ENCODE assay signal across 24 cellular contexts in the genomic region with DNA sequence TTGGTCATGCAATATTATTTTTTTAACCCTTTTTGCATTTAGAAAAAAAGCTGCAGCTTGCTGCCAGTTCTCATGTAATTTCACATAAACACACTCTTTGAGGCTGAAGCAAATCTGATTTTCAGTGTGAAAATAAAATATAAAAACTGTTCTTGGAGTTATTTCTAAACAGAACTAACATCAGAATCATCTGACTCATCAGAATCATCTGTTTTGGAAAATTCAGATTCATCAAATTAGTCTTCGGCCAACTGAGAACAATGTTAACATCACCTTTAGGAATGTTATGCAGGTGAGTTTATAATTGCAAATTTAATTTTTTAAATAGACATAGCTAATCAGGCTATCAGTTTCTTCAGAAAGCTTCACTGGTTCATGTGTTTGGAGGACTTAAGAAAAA. TPM values are rescaled to one million over a fixed set of nuclear protein-coding genes. Genes with fewer than 3 reads are reported as not detected.
DNase-seq lines count a peak whose midpoint lies in the region; ATAC-seq, FAIRE-seq and TF ChIP-seq lines count a peak whose summit lies in the region.
"Had no signal": no experiment of that assay in that cellular context is flagged by ENCODE, and none has a peak within 500 bp of the region (broad histone marks: within the 10 kb centered on the region; RNA-seq: fewer than 3 reads in every experiment).

No MANE protein-coding gene starts in this region.

- TF ChIP-seq EP300 in HepG2 (IDR thresholded peaks at IDR 0.05; ENCODE audit: low read depth in 2 of 2, low read length in 2 of 2) (no peak), HepG2 (CRISPR knock-in tag; IDR thresholded peaks at IDR 0.05; ENCODE audit: borderline replicate concordance) (no peak), K562 (IDR thresholded peaks at IDR 0.05; ENCODE audit: low read length) (no peak), tibial nerve (IDR thresholded peaks at IDR 0.05) (no peak)

- H3K9ac ChIP-seq in HepG2 (ENCODE audit: insufficient read depth, low read depth, low read length) (no peak overlapping the region), K562 (ENCODE audit: insufficient read depth in 1 of 2, low read depth in 2 of 2, low read length in 2 of 2) (no peak overlapping the region)
- H3K9ac ChIP-seq: BLaER1 had no signal

- ATAC-seq in HepG2 (no peak), right lobe of liver (no peak), K562 (no peak)
- ATAC-seq: GM12878 had no signal

- peaks cover 0 to 4% of the 10 kb centered on the region in 2 experiments; a peak in 2 of 5 replicates for H3K36me3 ChIP-seq in HepG2 (replicated peaks in 1 of 2; ENCODE audit: control insufficient read depth in 1 of 2, insufficient read depth in 2 of 2, low read length in 2 of 2)
- H3K36me3 ChIP-seq in right lobe of liver, result no peaks in the 10 kb centered on the region
- H3K36me3 ChIP-seq in OCI-LY7 (ENCODE audit: insufficient read depth, low read length), result peaks cover 88% of the 10 kb centered on the region
- H3K36me3 ChIP-seq in K562 (ENCODE audit: control insufficient read depth, insufficient read depth, low read length), result peaks cover 48% of the 10 kb centered on the region
- H3K36me3 ChIP-seq in tibial nerve, result peaks cover 0 to 45% (median 0%) of the 10 kb centered on the region in 3 donors

- 97% methylated on average over 1 of the region's 1 CpG for WGBS in HepG2 (ENCODE audit: low lambda C conversion rate)
- WGBS in right lobe of liver (ENCODE audit: insufficient coverage, low coverage, low lambda C conversion rate, missing lambda C conversion rate), result 88% methylated on average over 1 of the region's 1 CpG
- WGBS in K562 (ENCODE audit: insufficient coverage, low coverage, missing lambda C conversion rate), result 100% methylated on average over 1 of the region's 1 CpG
- 93 to 97% methylated on average over 1 of the region's 1 CpG for WGBS in tibial nerve, 2 donors

- CTCF ChIA-PET in HepG2 (lab: Yijun Ruan, JAX; ENCODE audit: low intra/inter-chr PET ratio, low total read pairs) (no interaction called here), OCI-LY7 (lab: Charles Lee; ENCODE audit: unreplicated experiment) (no interaction called here), K562 (lab: Yijun Ruan, JAX; ENCODE audit: low intra/inter-chr PET ratio) (no interaction called here)

- H3K4me2 ChIP-seq in HepG2 (ENCODE audit: low read depth, low read length) (no peak overlapping the region), OCI-LY7 (ENCODE audit: low read length) (no peak overlapping the region), K562 (ENCODE audit: insufficient read depth, low read length) (no peak overlapping the region)
- H3K4me2 ChIP-seq: BLaER1 had no signal

- H4K20me1 ChIP-seq in HepG2 (ENCODE audit: insufficient read depth, low read length), result no peaks in the 10 kb centered on the region
- no peaks in the 10 kb centered on the region for H4K20me1 ChIP-seq in OCI-LY7 (ENCODE audit: insufficient read depth, low read length)
- no peaks in the 10 kb centered on the region for H4K20me1 ChIP-seq in K562 (replicated peaks; ENCODE audit: control insufficient read depth, insufficient read depth, low read length)

- TF ChIP-seq CTCF in HepG2 (CRISPR knock-in tag; IDR thresholded peaks at IDR 0.05) (no peak), right lobe of liver (IDR thresholded peaks at IDR 0.05) (no peak), OCI-LY7 (conservative IDR thresholded peaks at IDR 0.05; ENCODE audit: low read length) (no peak), K562 (IDR thresholded peaks at IDR 0.05 in 2 of 3, conservative IDR thresholded peaks at IDR 0.05 in 1 of 3; ENCODE audit: insufficient read depth in 2 of 3, low read depth in 1 of 3, low read length in 3 of 3) (no peak), tibial nerve (IDR thresholded peaks at IDR 0.05) (no peak)

- H3K27me3 ChIP-seq in HepG2 (ENCODE audit: control insufficient read depth in 1 of 2, insufficient read depth in 2 of 2, low read length in 2 of 2) (no peaks in the 10 kb centered on the region), right lobe of liver (no peaks in the 10 kb centered on the region), K562 (ENCODE audit: control insufficient read depth in 2 of 2, insufficient read depth in 2 of 2, low read length in 2 of 2) (no peaks in the 10 kb centered on the region), tibial nerve (no peaks in the 10 kb centered on the region)
- H3K27me3 ChIP-seq: BE2C, BLaER1 had no signal

- H3K27ac ChIP-seq in HepG2 (ENCODE audit: extremely low read length, insufficient read depth, low read length), result no peak overlapping the region
- no peak overlapping the region for H3K27ac ChIP-seq in right lobe of liver
- no peak overlapping the region for H3K27ac ChIP-seq in OCI-LY7 (ENCODE audit: low read depth, low read length, poor library complexity, severe bottlenecking)
- H3K27ac ChIP-seq in K562 (ENCODE audit: extremely low read depth, low read depth, low read length), result no peak overlapping the region
- no peak overlapping the region for H3K27ac ChIP-seq in tibial nerve
- H3K27ac ChIP-seq: 22Rv1, BLaER1 had no signal

- H2AFZ ChIP-seq in HepG2 (ENCODE audit: low read length), result no peak overlapping the region
- H2AFZ ChIP-seq in OCI-LY7 (ENCODE audit: low read length), result no peak overlapping the region
- H2AFZ ChIP-seq in K562 (ENCODE audit: low read depth, low read length), result no peak overlapping the region

- POLR2A ChIA-PET in HepG2 (lab: Yijun Ruan, JAX), result no interaction called here
- POLR2A ChIA-PET in OCI-LY7 (lab: Charles Lee), result interaction anchor here (0.6 to 1.6 kb wide), 9 partner anchors 9 to 135 kb away, joined by 3 to 6 read pairs (median 3); no protein-coding TSS in a partner anchor
- POLR2A ChIA-PET in K562 (lab: Yijun Ruan, JAX), result interaction anchor here (1.2 to 1.4 kb wide), 2 partner anchors 9 to 14 kb away, joined by 3 to 4 read pairs; no protein-coding TSS in a partner anchor

- DNase-seq in HepG2 (ENCODE audit: low spot score), result no peak
- no peak for DNase-seq in right lobe of liver
- DNase-seq in OCI-LY7 (ENCODE audit: low spot score), result no peak
- no peak for DNase-seq in K562 (ENCODE audit: extremely low read depth in 1 of 4, low spot score in 3 of 4)
- no peak for DNase-seq in tibial nerve (ENCODE audit: low spot score in 2 of 2)
- DNase-seq in NK-92 treated with Interleukin-12 subunit alpha and Interleukin-12 subunit beta, amount 100 ng/mL, for 24 hours (lab: John Stamatoyannopoulos, UW), result no peak
- DNase-seq: ACHN; BE2C; C1 segment of cervical spinal cord; CD4-positive, alpha-beta memory T cell; CD4-positive, CD25-positive, alpha-beta regulatory T cell; CD8-positive, alpha-beta memory T cell; COR-L47; DMS 273 treated with DMSO at 0.1 percent for 48 hours; DMS153; DMS53; DMS79; DND-41; EL; GDM1 had no signal

- TF ChIP-seq RAD21 in HepG2 (CRISPR knock-in tag; IDR thresholded peaks at IDR 0.05), result no peak
- TF ChIP-seq RAD21 in K562 (CRISPR knock-in tag; conservative IDR thresholded peaks at IDR 0.05 in 1 of 2, IDR thresholded peaks at IDR 0.05 in 1 of 2), result no peak

- BruUV-seq in HepG2 (replicated peaks; lab: Mats Ljungman, UMichigan) (no TSS peak), OCI-LY7 (replicated peaks; lab: Mats Ljungman, UMichigan) (TSS peak; percentile 3), K562 (replicated peaks; lab: Mats Ljungman, UMichigan) (no TSS peak)

- intact Hi-C loops in HepG2 (cut with micrococcal nuclease; ENCODE audit: unreplicated experiment) (no loop called here), right lobe of liver (cut with DNase I) (no loop called here), OCI-LY7 (cut with micrococcal nuclease; ENCODE audit: unreplicated experiment) (no loop called here), K562 (cut with micrococcal nuclease) (no loop called here)

- H3K79me2 ChIP-seq in HepG2 (ENCODE audit: insufficient read depth, low read length) (no peaks in the 10 kb centered on the region), OCI-LY7 (ENCODE audit: insufficient read depth, low read depth, low read length) (peaks cover 50% of the 10 kb centered on the region; the same call in 1 of the 2 replicates), K562 (ENCODE audit: control insufficient read depth, insufficient read depth, low read length) (peaks cover 48% of the 10 kb centered on the region)

- FAIRE-seq in HepG2 (lab: Jason Lieb, UNC) (no peak), K562 (lab: Jason Lieb, UNC) (no peak)
- FAIRE-seq: GM12878, GM12892 had no signal

- in situ Hi-C loops in HepG2 (cut with HindIII; ENCODE audit: extremely low pct_ligation_motif_present, low pct_unique_long_range_greater_than_20kb), result no loop called here
- in situ Hi-C loops in K562 (cut with MboI), result no loop called here

- H3K9me1 ChIP-seq in K562 (ENCODE audit: control insufficient read depth, insufficient read depth, low read length), result no peaks in the 10 kb centered on the region

- H3K9me2 ChIP-seq in OCI-LY7 (ENCODE audit: insufficient read depth, low read length), result no peaks in the 10 kb centered on the region

- H3K4me3 ChIP-seq in HepG2 (replicated peaks in 1 of 3; ENCODE audit: insufficient read depth in 1 of 3, low read depth in 2 of 3, low read length in 3 of 3) (no peak overlapping the region), right lobe of liver (no peak overlapping the region), OCI-LY7 (ENCODE audit: low read depth, low read length, poor library complexity, severe bottlenecking) (no peak overlapping the region), K562 (no peak overlapping the region), tibial nerve (no peak overlapping the region)
- H3K4me3 ChIP-seq: BLaER1, GM12878 had no signal

- H3K9me3 ChIP-seq in HepG2 (ENCODE audit: low read length), result no peaks in the 10 kb centered on the region
- no peaks in the 10 kb centered on the region for H3K9me3 ChIP-seq in right lobe of liver
- 0 out of 2 replicates have a peak, but pooled peaks cover 3% of the 10 kb centered on the region for H3K9me3 ChIP-seq in OCI-LY7 (ENCODE audit: low read length)
- H3K9me3 ChIP-seq in K562 (replicated peaks; ENCODE audit: control insufficient read depth, insufficient read depth, low read depth, low read length), result no peaks in the 10 kb centered on the region
- H3K9me3 ChIP-seq in tibial nerve, result peaks cover 0 to 5% (median 0%) of the 10 kb centered on the region in 4 donors
- H3K9me3 ChIP-seq: BE2C, BLaER1 had no signal

- TF ChIP-seq POLR2A in HepG2 (IDR thresholded peaks at IDR 0.05; ENCODE audit: insufficient read depth in 1 of 2, low read depth in 2 of 2, low read length in 2 of 2), result no peak
- no peak for TF ChIP-seq POLR2A in right lobe of liver (IDR thresholded peaks at IDR 0.05)
- TF ChIP-seq POLR2A in K562 (conservative IDR thresholded peaks at IDR 0.05), result no peak
- no peak for TF ChIP-seq POLR2A in tibial nerve (IDR thresholded peaks at IDR 0.05)

- H3K4me1 ChIP-seq in HepG2 (ENCODE audit: insufficient read depth, low read length) (no peaks in the 10 kb centered on the region), right lobe of liver (no peaks in the 10 kb centered on the region), OCI-LY7 (ENCODE audit: insufficient read depth, low read length, poor library complexity, severe bottlenecking) (peaks cover 39% of the 10 kb centered on the region), K562 (replicated peaks in 1 of 2; ENCODE audit: control insufficient read depth in 2 of 2, insufficient read depth in 2 of 2, low read length in 2 of 2) (no peaks in the 10 kb centered on the region), tibial nerve (no peaks in the 10 kb centered on the region)

RNA-seq across cellular contexts. Expression of a gene that starts 45.3 kb away (rescaled TPM):
- 13.6 and 15.9 TPM in 2 replicates for total RNA-seq in HepG2 (2016; rRNA removed; fragmentation: Illumina TruSeq; extraction: Trizol)
- 41.0 and 45.3 TPM in 2 replicates for total RNA-seq in HepG2 (2016; cell fraction: cytosol; rRNA removed; fragmentation: Illumina TruSeq; extraction: Trizol; ENCODE audit: low read depth)
- total RNA-seq in HepG2 (2016; cell fraction: insoluble cytoplasmic fraction; rRNA removed; fragmentation: Illumina TruSeq; extraction: Trizol), result 12.7 and 14.9 TPM in 2 replicates
- 16.7 and 18.8 TPM in 2 replicates for total RNA-seq in HepG2 (2016; cell fraction: membrane; rRNA removed; fragmentation: Illumina TruSeq; extraction: Trizol)
- total RNA-seq in HepG2 (2016; cell fraction: nucleus; rRNA removed; fragmentation: Illumina TruSeq; extraction: Trizol), result 19.4 and 21.0 TPM in 2 replicates
- 11.3 and 19.3 TPM in 2 replicates for polyA plus RNA-seq in HepG2 (2011; rRNA removed)
- 10.0 and 12.0 TPM in 2 replicates for polyA plus RNA-seq in HepG2 (2011; cell fraction: cytosol; rRNA removed)
- 7.8 and 10.0 TPM in 2 replicates for polyA plus RNA-seq in HepG2 (2011; cell fraction: nucleus; rRNA removed)
- 11.7 and 13.3 TPM in 2 replicates for polyA plus RNA-seq in HepG2 (2012)
- 2.0 and 2.1 TPM in 2 replicates for polyA plus RNA-seq in HepG2 (2016; cell fraction: cytosol; fragmentation: Illumina TruSeq; extraction: Trizol; ENCODE audit: low read depth)
- polyA plus RNA-seq in HepG2 (2016; cell fraction: insoluble cytoplasmic fraction; fragmentation: Illumina TruSeq; extraction: Trizol; ENCODE audit: low read depth), result 14.4 and 18.0 TPM in 2 replicates
- polyA plus RNA-seq in HepG2 (2016; cell fraction: membrane; fragmentation: Illumina TruSeq; extraction: Trizol; ENCODE audit: low read depth), result 4.1 and 4.7 TPM in 2 replicates
- polyA plus RNA-seq in HepG2 (2016; cell fraction: nucleus; fragmentation: Illumina TruSeq; extraction: Trizol; ENCODE audit: insufficient read depth, low read depth), result 9.4 and 12.5 TPM in 2 replicates
- 26.5 and 26.9 TPM in 2 replicates for polyA minus RNA-seq in HepG2 (2011; rRNA and poly(A)+ RNA removed; ENCODE audit: low replicate concordance)
- polyA minus RNA-seq in HepG2 (2011; cell fraction: cytosol; rRNA and poly(A)+ RNA removed), result 14.2 and 21.8 TPM in 2 replicates
- 39.1 and 44.0 TPM in 2 replicates for polyA minus RNA-seq in HepG2 (2011; cell fraction: nucleus; rRNA and poly(A)+ RNA removed)
- total RNA-seq in right lobe of liver, result 10 to 100 TPM in 1 of 6 experiments, 1 to 10 TPM in 5; 5.9 to 10.0 (median 7.2) TPM
- 108 and 110 TPM in 2 replicates for total RNA-seq in OCI-LY7 (2014; rRNA removed; shearing (Covaris generic))
- total RNA-seq in OCI-LY7 (2022), result 76.4 and 101 TPM in 2 replicates
- 44.6 and 234 TPM in 2 replicates for total RNA-seq in K562 (2011; cell fraction: chromatin; rRNA removed; ENCODE audit: low replicate concordance)
- total RNA-seq in K562 (2011; cell fraction: nucleolus; rRNA removed), result 17.3 and 22.4 TPM in 2 replicates
- total RNA-seq in K562 (2011; cell fraction: nucleoplasm; rRNA removed), result 50.5 and 58.9 TPM in 2 replicates
- total RNA-seq in K562 (2014; rRNA removed), result 38.4 and 41.9 TPM in 2 replicates
- 62.7 and 71.3 TPM in 2 replicates for total RNA-seq in K562 (2014; rRNA removed; fragmentation: Illumina TruSeq; extraction: Trizol)
- 41.8 and 45.7 TPM in 2 replicates for total RNA-seq in K562 (2015; rRNA removed; fragmentation: Illumina TruSeq; extraction: Trizol)
- 48.0 and 48.8 TPM in 2 replicates for total RNA-seq in K562 (2021)
- 56.9 and 90.6 TPM in 2 replicates for polyA plus RNA-seq in K562 (2011; rRNA removed)
- polyA plus RNA-seq in K562 (2011; cell fraction: cytosol; rRNA removed), result 35.0 and 54.6 TPM in 2 replicates
- 41.3 and 55.1 TPM in 2 replicates for polyA plus RNA-seq in K562 (2011; cell fraction: nucleus; rRNA removed)
- 35.9 and 44.3 TPM in 2 replicates for polyA plus RNA-seq in K562 (2012)
- 52.6 and 68.9 TPM in 2 replicates for polyA plus RNA-seq in K562 (2014; fragmentation: Illumina TruSeq; extraction: Trizol)
- 10 to 100 TPM; 46.7 to 63.9 TPM for polyA plus RNA-seq in K562 (2014; fragmentation: Nextera tagmentation; extraction: Ambion mirVana)
- polyA plus RNA-seq in K562 (2014; rRNA removed), result 34.1 and 36.1 TPM in 2 replicates
- 78.5 and 120 TPM in 2 replicates for polyA minus RNA-seq in K562 (2011; rRNA and poly(A)+ RNA removed)
- 35.8 and 43.2 TPM in 2 replicates for polyA minus RNA-seq in K562 (2011; cell fraction: cytosol; rRNA and poly(A)+ RNA removed)
- 40.1 and 81.5 TPM in 2 replicates for polyA minus RNA-seq in K562 (2011; cell fraction: nucleus; rRNA and poly(A)+ RNA removed)
- total RNA-seq in tibial nerve, result 10 to 100 TPM; 11.8 to 24.7 (median 18.3) TPM
